8 cellular contexts compared by ENCODE assay signal in genomic region chr2:44044281-44044720, GRCh38. TPM values are rescaled to one million over a fixed set of nuclear protein-coding genes. Genes with fewer than 3 reads are reported as not detected.
DNase-seq lines count a peak whose midpoint lies in the region; ATAC-seq and TF ChIP-seq lines count a peak whose summit lies in the region.

No MANE protein-coding gene starts in this region.

- H3K9me3 ChIP-seq in HAP-1 = no peaks in the 10 kb centered on the region
- H3K9me3 ChIP-seq in MG63 = no peaks in the 10 kb centered on the region
- H3K9me3 ChIP-seq in thoracic aorta = no peaks in the 10 kb centered on the region

- H3K27me3 ChIP-seq in HAP-1 (ENCODE audit: low read depth) = no peaks in the 10 kb centered on the region
- no peaks in the 10 kb centered on the region for H3K27me3 ChIP-seq in MG63
- no peaks in the 10 kb centered on the region for H3K27me3 ChIP-seq in thoracic aorta (replicated peaks; ENCODE audit: insufficient read depth)

- H3K27ac ChIP-seq in RWPE1 (no peak overlapping the region), thoracic aorta (no peak overlapping the region)

- H3K36me3 ChIP-seq in HAP-1 (replicated peaks) = no peaks in the 10 kb centered on the region
- no peaks in the 10 kb centered on the region for H3K36me3 ChIP-seq in MG63
- H3K36me3 ChIP-seq in thoracic aorta = no peaks in the 10 kb centered on the region

- H3K4me1 ChIP-seq in HAP-1 (peaks cover 4% of the 10 kb centered on the region), thoracic aorta (ENCODE audit: control insufficient read depth in 1 of 2, low read depth in 2 of 2) (peaks cover 0 to 7% of the 10 kb centered on the region in 2 donors)

- POLR2A ChIA-PET in RWPE1 (lab: Yijun Ruan, JAX; ENCODE audit: low non-redundant PET) = no interaction called here

- TF ChIP-seq CTCF in RWPE1 (conservative IDR thresholded peaks at IDR 0.05; ENCODE audit: low read depth) = peak; percentile 90
- TF ChIP-seq CTCF in omental fat pad (IDR thresholded peaks at IDR 0.05) = peak in 1 of 3 donors; percentile 43
- TF ChIP-seq CTCF in thoracic aorta (IDR thresholded peaks at IDR 0.05) = peak; percentile 80

- in situ Hi-C loops in HAP-1 (cut with MboI; ENCODE audit: low sequenced_read_pairs) = loop anchor here (25.0 kb wide), 2 partner anchors 418 to 918 kb away; no protein-coding TSS in a partner anchor

- CTCF ChIA-PET in RWPE1 (lab: Yijun Ruan, JAX) = interaction anchor here (0.5 to 1.5 kb wide), 38 partner anchors 8 to 1450 kb away, joined by 3 to 20 read pairs (median 4); no protein-coding TSS in a partner anchor

- H3K4me3 ChIP-seq in HAP-1 (no peak overlapping the region), MG63 (no peak overlapping the region), thoracic aorta (no peak overlapping the region)

- DNase-seq in GF-D8 (lab: John Stamatoyannopoulos, UW) (peak; percentile 60), HAP-1 (ENCODE audit: low spot score in 2 of 2) (peak; percentile 80 to 93), MG63 (peak; percentile 82), RWPE1 (ENCODE audit: low spot score) (peak; percentile 81), fibroblast of the conjunctiva (ENCODE audit: low read depth) (peak; percentile 62), omental fat pad (ENCODE audit: low spot score) (peak; percentile 54), thoracic aorta (ENCODE audit: low spot score) (peak; percentile 29)
- peak; percentile 42 to 54 for DNase-seq in activated T-helper 1 cell treated with anti-CD3 and anti-CD28 coated beads, Interleukin-2, amount 50 U/mL, for 16 hours (ENCODE audit: low read depth in 1 of 2, low spot score in 1 of 2)

- ATAC-seq in omental fat pad (ENCODE audit: low FRiP score) = peak; percentile 79
- peak; percentile 74 for ATAC-seq in thoracic aorta (ENCODE audit: insufficient number of reproducible peaks, low FRiP score, low read depth)

RNA-seq across cellular contexts. Expression of gene LRPPRC, which starts 48.5 kb away (rescaled TPM):
- 105 and 137 TPM in 2 replicates for total RNA-seq in MG63 (2014; rRNA removed; shearing (Covaris generic); ENCODE audit: low replicate concordance)
- 10 to 100 TPM; 47.5 to 87.4 (median 56.3) TPM for total RNA-seq in omental fat pad
- 10 to 100 TPM; 37.0 to 55.4 TPM for total RNA-seq in thoracic aorta

Comparison
In these comparisons a context has a peak if more than half of its experiments do, and no peak if none do; other contexts are left out.
1. DNase-seq: peak in every context shown above with its lines; median percentile 86 in HAP-1; 82 in MG63; 81 in RWPE1; 62 in fibroblast of the conjunctiva; 60 in GF-D8; 54 in omental fat pad; 48 in activated T-helper 1 cell treated with anti-CD3 and anti-CD28 coated beads, Interleukin-2, amount 50 U/mL, for 16 hours; 29 in thoracic aorta.